16 cellular contexts compared by ENCODE assay signal in genomic region chr16:15953929-15954813, GRCh38. TPM values are rescaled to one million over a fixed set of nuclear protein-coding genes. Genes with fewer than 3 reads are reported as not detected.
DNase-seq lines count a peak whose midpoint lies in the region; ATAC-seq and TF ChIP-seq lines count a peak whose summit lies in the region.
"Had no signal": no experiment of that assay in that cellular context is flagged by ENCODE, and none has a peak within 500 bp of the region (broad histone marks: within the 10 kb centered on the region; RNA-seq: fewer than 3 reads in every experiment).

No MANE protein-coding gene starts in this region.

- H3K79me2 ChIP-seq in Loucy (ENCODE audit: insufficient read depth, low read length): peaks cover 97% of the 10 kb centered on the region

- H3K4me1 Mint-ChIP-seq in CD14-positive monocyte: peaks cover 55% of the 10 kb centered on the region

- peaks cover 36% of the 10 kb centered on the region for H4K20me1 ChIP-seq in Loucy (ENCODE audit: insufficient read depth, low read length, poor library complexity, severe bottlenecking)

- no peaks in the 10 kb centered on the region for H3F3A ChIP-seq in Loucy (ENCODE audit: low read depth)

- H3K9me3 ChIP-seq in Loucy (ENCODE audit: insufficient read depth, low read depth, low read length) (no peaks in the 10 kb centered on the region), gastrocnemius medialis (no peaks in the 10 kb centered on the region), left lung (no peaks in the 10 kb centered on the region)
- H3K9me3 ChIP-seq: suprapubic skin had no signal

- H3K9me2 ChIP-seq in Loucy (replicated peaks; ENCODE audit: low read depth, low read length): no peaks in the 10 kb centered on the region

- H3K36me3 Mint-ChIP-seq in CD14-positive monocyte: peaks cover 0 to 3% of the 10 kb centered on the region in 2 donors

- ATAC-seq in gastrocnemius medialis (no peak), left lung (no peak)
- ATAC-seq: activated T-cell treated with anti-CD3 and anti-CD28 coated beads, Interleukin-2, amount 50 U/mL, for 4 hours had no signal

- no peak overlapping the region for H2AFZ ChIP-seq in Loucy (ENCODE audit: low read length)

- peak overlapping the region; percentile 42 to 88 for H3K4me3 Mint-ChIP-seq in CD14-positive monocyte

- no peak for DNase-seq in CD14-positive monocyte (ENCODE audit: low spot score)
- no peak for DNase-seq in coronary artery (ENCODE audit: low spot score)
- DNase-seq in gastrocnemius medialis: no peak
- DNase-seq in NCI-H2171 treated with DMSO at 0.1 percent for 48 hours (lab: John Stamatoyannopoulos, UW): no peak
- DNase-seq in midbrain (lab: John Stamatoyannopoulos, UW): no peak
- no peak for DNase-seq in SW480 (ENCODE audit: low spot score)
- no peak for DNase-seq in left lung
- DNase-seq: activated CD4-positive, alpha-beta T cell treated with anti-CD3 and anti-CD28 coated beads for 4 hours; activated T-cell treated with anti-CD3 and anti-CD28 coated beads, Interleukin-2, amount 50 U/mL, for 4 hours; C1 segment of cervical spinal cord; effector CD4-positive, alpha-beta T cell; NCI-H1694; NCI-H524; occipital lobe had no signal

- peaks cover 35% of the 10 kb centered on the region for H3K4me1 ChIP-seq in Loucy (ENCODE audit: insufficient read depth, low read length, poor library complexity, severe bottlenecking)
- peaks cover 33 to 45% of the 10 kb centered on the region in 2 donors for H3K4me1 ChIP-seq in gastrocnemius medialis
- peaks cover 7 to 60% of the 10 kb centered on the region in 2 donors for H3K4me1 ChIP-seq in left lung

- H3K4me3 ChIP-seq in Loucy (ENCODE audit: low read length, poor library complexity, severe bottlenecking) (peak overlapping the region; percentile 95), coronary artery (no peak overlapping the region), gastrocnemius medialis (no peak overlapping the region), left lung (no peak overlapping the region)
- H3K4me3 ChIP-seq: suprapubic skin had no signal

- peak overlapping the region; percentile 89 for H3K4me2 ChIP-seq in Loucy (ENCODE audit: low read depth, low read length, poor library complexity, severe bottlenecking)

- peaks cover 0 to 2% (median 0%) of the 10 kb centered on the region in 7 donors for H3K9me3 Mint-ChIP-seq in CD14-positive monocyte
- H3K9me3 Mint-ChIP-seq: activated T-cell treated with anti-CD3 and anti-CD28 coated beads, Interleukin-2, amount 50 U/mL, for 4 hours had no signal

- no peak for TF ChIP-seq POLR2A in gastrocnemius medialis (IDR thresholded peaks at IDR 0.05)

- peak overlapping the region; percentile 26 to 81 (median 38) for H3K27ac Mint-ChIP-seq in CD14-positive monocyte

- H3K27me3 Mint-ChIP-seq in CD14-positive monocyte (ENCODE audit: low read depth in 3 of 3): peaks cover 0 to 4% (median 0%) of the 10 kb centered on the region in 3 donors

- in situ Hi-C loops in gastrocnemius medialis (cut with MboI; ENCODE audit: low sequenced_read_pairs in 4 of 4): loop anchor here in 2 of 4 donors (10.0 to 25.0 kb wide), 2 partner anchors 71 to 108 kb away; no protein-coding TSS in a partner anchor

- no peak overlapping the region for H3K9ac ChIP-seq in Loucy (ENCODE audit: low read depth, low read length, poor library complexity, severe bottlenecking)

- intact Hi-C loops in CD14-positive monocyte (cut with micrococcal nuclease) (loop anchor here in 1 of 2 donors (5.0 kb wide), 1 partner anchor 67 kb away; the partner anchor contains the start of gene CEP20), gastrocnemius medialis (cut with DNase I; ENCODE audit: low total_unique reads) (loop anchor here (5.0 kb wide), 1 partner anchor 108 kb away; no protein-coding TSS in a partner anchor), left lung (cut with DNase I) (no loop called here)

- H3K27ac ChIP-seq in coronary artery (peak overlapping the region; percentile 10 to 85), gastrocnemius medialis (peak overlapping the region; percentile 8 to 61 (median 37)), left lung (peak overlapping the region in 1 of 2 donors; percentile 69)
- H3K27ac ChIP-seq: suprapubic skin had no signal

- H3K27me3 ChIP-seq in Loucy (ENCODE audit: insufficient read depth, low read length, poor library complexity, severe bottlenecking) (no peaks in the 10 kb centered on the region), gastrocnemius medialis (no peaks in the 10 kb centered on the region), left lung (no peaks in the 10 kb centered on the region)
- H3K27me3 ChIP-seq: suprapubic skin had no signal

- H3K36me3 ChIP-seq in Loucy (ENCODE audit: insufficient read depth, low read length): no peaks in the 10 kb centered on the region
- H3K36me3 ChIP-seq in gastrocnemius medialis: no peaks in the 10 kb centered on the region
- H3K36me3 ChIP-seq in left lung: no peaks in the 10 kb centered on the region
- H3K36me3 ChIP-seq: suprapubic skin had no signal

- TF ChIP-seq CTCF in CD14-positive monocyte (IDR thresholded peaks at IDR 0.05) (no peak), Loucy (conservative IDR thresholded peaks at IDR 0.05; ENCODE audit: low read length) (no peak), coronary artery (IDR thresholded peaks at IDR 0.05) (no peak), gastrocnemius medialis (IDR thresholded peaks at IDR 0.05 in 4 of 5, conservative IDR thresholded peaks at IDR 0.05 in 1 of 5) (no peak), left lung (IDR thresholded peaks at IDR 0.05) (no peak)

RNA-seq across cellular contexts. Expression of gene ABCC1, which starts 4.8 kb away (rescaled TPM):
- polyA plus RNA-seq in CD14-positive monocyte: 1 to 10 TPM; 1.4 to 3.0 TPM
- 10 to 100 TPM; 19.3 to 43.7 (median 26.2) TPM for total RNA-seq in gastrocnemius medialis
- 10 to 100 TPM; 33.3 to 44.6 TPM for total RNA-seq in left lung
